ENCODE assay signal across 8 cellular contexts in the genomic region with DNA sequence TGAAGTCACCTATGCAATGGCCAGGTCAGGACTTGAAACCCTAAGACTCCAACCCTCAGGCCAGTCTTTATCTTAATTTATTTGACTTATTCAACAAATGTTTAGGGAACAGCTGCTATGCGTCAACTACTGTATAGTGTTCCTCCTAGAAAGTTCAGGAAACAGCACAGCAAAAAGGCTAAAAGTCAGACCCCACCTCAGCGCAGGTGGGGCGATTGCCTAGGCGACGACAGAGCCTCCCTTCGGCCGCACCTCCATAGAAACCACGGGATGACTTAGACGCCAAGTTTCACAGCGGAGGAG. TPM values are rescaled to one million over a fixed set of nuclear protein-coding genes. Genes with fewer than 3 reads are reported as not detected.
A peak's percentile ranks its signal among the peaks of the same experiment; 100 is the strongest.
DNase-seq lines count a peak whose midpoint lies in the region; ATAC-seq, FAIRE-seq and TF ChIP-seq lines count a peak whose summit lies in the region.

No MANE protein-coding gene starts in this region.

- H2AK5ac ChIP-seq in mesenchymal stem cell (ENCODE audit: low read length, severe bottlenecking) = no peak overlapping the region

- H3K18ac ChIP-seq in mesenchymal stem cell (ENCODE audit: low read depth in 1 of 2, low read length in 2 of 2) = peak overlapping the region; percentile 91 to 94

- no peaks in the 10 kb centered on the region for H3K9me3 ChIP-seq in A673 (ENCODE audit: low read depth, low read length, poor library complexity, severe bottlenecking)
- H3K9me3 ChIP-seq in astrocyte (ENCODE audit: insufficient read depth, low read depth, low read length) = no peaks in the 10 kb centered on the region
- H3K9me3 ChIP-seq in mesenchymal stem cell (ENCODE audit: control insufficient read depth, low read length) = no peaks in the 10 kb centered on the region

- H3K4me1 ChIP-seq in A673 (ENCODE audit: insufficient read depth, low read length, poor library complexity, severe bottlenecking) = no peaks in the 10 kb centered on the region
- H3K4me1 ChIP-seq in astrocyte (ENCODE audit: insufficient read depth, low read length) = peaks cover 10% of the 10 kb centered on the region
- peaks cover 7% of the 10 kb centered on the region for H3K4me1 ChIP-seq in mesenchymal stem cell (ENCODE audit: control insufficient read depth, insufficient read depth, low read depth, low read length)

- WGBS in mesenchymal stem cell = 0% methylated on average over 9 of the region's 10 CpGs

- H3K27ac ChIP-seq in A673 (ENCODE audit: low read depth, low read length, poor library complexity, severe bottlenecking) (peak overlapping the region; percentile 79), astrocyte (ENCODE audit: low read depth, low read length) (peak overlapping the region; percentile 96), mesenchymal stem cell (ENCODE audit: low read length, poor library complexity, severe bottlenecking) (no peak overlapping the region)

- CTCF ChIA-PET in A673 (lab: Charles Lee) = no interaction called here

- H2AFZ ChIP-seq in astrocyte (ENCODE audit: low read depth, low read length) (peak overlapping the region; percentile 95), mesenchymal stem cell (ENCODE audit: low read depth, low read length) (peak overlapping the region; percentile 90)

- H3K27ac Mint-ChIP-seq in HFFc6 (peak overlapping the region; percentile 100), astrocyte (ENCODE audit: unreplicated experiment) (peak overlapping the region; percentile 47)

- peak overlapping the region in 1 of 2 experiments; percentile 95 for H3K14ac ChIP-seq in mesenchymal stem cell (ENCODE audit: low read length in 2 of 2)

- BruUV-seq in A673 (replicated peaks; lab: Mats Ljungman, UMichigan) = TSS peak; percentile 83

- H3K27me3 ChIP-seq in A673 (replicated peaks; ENCODE audit: insufficient read depth, low read depth, low read length, poor library complexity) (no peaks in the 10 kb centered on the region), astrocyte (ENCODE audit: insufficient read depth, low read length) (no peaks in the 10 kb centered on the region), mesenchymal stem cell (ENCODE audit: control insufficient read depth in 1 of 2, insufficient read depth in 1 of 2, low read length in 2 of 2) (no peaks in the 10 kb centered on the region)

- H3K9me3 Mint-ChIP-seq in HFFc6 (peaks cover 7% of the 10 kb centered on the region), astrocyte (ENCODE audit: unreplicated experiment) (peaks cover 5% of the 10 kb centered on the region)

- H2BK120ac ChIP-seq in mesenchymal stem cell (ENCODE audit: low read depth, low read length) = no peak overlapping the region

- H3K9ac ChIP-seq in astrocyte (ENCODE audit: low read length) = peak overlapping the region; percentile 95
- H3K9ac ChIP-seq in mesenchymal stem cell (ENCODE audit: low read length) = peak overlapping the region; percentile 97

- ATAC-seq in GM21423 (IDR thresholded peaks at IDR 0.05; ENCODE audit: unreplicated experiment) = no peak

- H2BK15ac ChIP-seq in mesenchymal stem cell (ENCODE audit: low read depth, poor library complexity, severe bottlenecking) = no peak overlapping the region

- FAIRE-seq in astrocyte (lab: Jason Lieb, UNC) = no peak

- POLR2A ChIA-PET in A673 (lab: Charles Lee; ENCODE audit: low non-redundant PET) = no interaction called here

- H3K36me3 ChIP-seq in A673 (ENCODE audit: insufficient read depth, low read length, poor library complexity, severe bottlenecking) = no peaks in the 10 kb centered on the region
- H3K36me3 ChIP-seq in astrocyte (ENCODE audit: insufficient read depth, low read length) = peaks cover 2% of the 10 kb centered on the region
- peaks cover 11 to 16% of the 10 kb centered on the region in 2 experiments for H3K36me3 ChIP-seq in mesenchymal stem cell (ENCODE audit: control insufficient read depth in 1 of 2, insufficient read depth in 2 of 2, low read depth in 1 of 2, low read length in 2 of 2)

- peaks cover 39% of the 10 kb centered on the region for H3K79me1 ChIP-seq in mesenchymal stem cell (replicated peaks; ENCODE audit: low read length, poor library complexity, severe bottlenecking)

- H4K91ac ChIP-seq in mesenchymal stem cell (ENCODE audit: low read length) = no peak overlapping the region

- H3K4me2 ChIP-seq in astrocyte (ENCODE audit: low read length) (peak overlapping the region; percentile 84), mesenchymal stem cell (ENCODE audit: low read length, poor library complexity, severe bottlenecking) (peak overlapping the region; percentile 64)

- peak overlapping the region; percentile 99 for H3K4me3 Mint-ChIP-seq in HFFc6
- peak overlapping the region; percentile 100 for H3K4me3 Mint-ChIP-seq in astrocyte (ENCODE audit: unreplicated experiment)

- peak overlapping the region in 1 of 2 experiments; percentile 74 for H3K4ac ChIP-seq in mesenchymal stem cell (ENCODE audit: low read depth in 1 of 2, low read length in 2 of 2)

- peaks cover 6% of the 10 kb centered on the region; the same call in 1 of the 2 replicates for H3K27me3 Mint-ChIP-seq in HFFc6 (ENCODE audit: insufficient read depth)
- H3K27me3 Mint-ChIP-seq in astrocyte (ENCODE audit: low read depth, unreplicated experiment) = no peaks in the 10 kb centered on the region

- peak overlapping the region in 1 of 2 experiments; percentile 71 for H3K23ac ChIP-seq in mesenchymal stem cell (ENCODE audit: low read length in 2 of 2)

- no peak overlapping the region for H2BK5ac ChIP-seq in mesenchymal stem cell (ENCODE audit: low read depth, low read length, poor library complexity, severe bottlenecking)

- H4K20me1 ChIP-seq in astrocyte (ENCODE audit: insufficient read depth, low read length) = peaks cover 29% of the 10 kb centered on the region

- H3K4me1 Mint-ChIP-seq in HFFc6 (ENCODE audit: low read depth) (peaks cover 37% of the 10 kb centered on the region), astrocyte (ENCODE audit: low read depth, unreplicated experiment) (peaks cover 10% of the 10 kb centered on the region)

- DNase-seq in A673 (ENCODE audit: low spot score) = peak; percentile 9
- no peak for DNase-seq in HFFc6
- no peak for DNase-seq in astrocyte (ENCODE audit: low read depth)
- DNase-seq in mesenchymal stem cell = no peak
- no peak for DNase-seq in glomerular visceral epithelial cell (ENCODE audit: extremely low spot score)
- no peak for DNase-seq in AG08395 (ENCODE audit: low spot score)
- DNase-seq in H4 (ENCODE audit: low spot score) = no peak

- intact Hi-C loops in A673 (cut with micrococcal nuclease; ENCODE audit: unreplicated experiment) = no loop called here

- no peak for TF ChIP-seq CTCF in A673 (conservative IDR thresholded peaks at IDR 0.05; ENCODE audit: low read depth, low read length)
- TF ChIP-seq CTCF in HFFc6 (IDR thresholded peaks at IDR 0.05) = no peak
- no peak for TF ChIP-seq CTCF in astrocyte (IDR thresholded peaks at IDR 0.05; ENCODE audit: insufficient read depth, low read depth, low read length)

- H4K8ac ChIP-seq in mesenchymal stem cell (ENCODE audit: low read length) = peak overlapping the region; percentile 5

- no peak overlapping the region for H2BK12ac ChIP-seq in mesenchymal stem cell (ENCODE audit: low read length in 2 of 2)

- H3K4me3 ChIP-seq in A673 (ENCODE audit: low read depth, low read length, poor library complexity, severe bottlenecking) (peak overlapping the region; percentile 79), astrocyte (ENCODE audit: insufficient read depth, low read depth, low read length) (peak overlapping the region; percentile 95), mesenchymal stem cell (ENCODE audit: insufficient read depth in 1 of 2, low read depth in 1 of 2, low read length in 2 of 2) (peak overlapping the region; percentile 93 to 94)

- H3K79me2 ChIP-seq in astrocyte (ENCODE audit: insufficient read depth, low read length) = peaks cover 74% of the 10 kb centered on the region

- peaks cover 24% of the 10 kb centered on the region for H3K36me3 Mint-ChIP-seq in HFFc6 (ENCODE audit: low read depth)
- peaks cover 10% of the 10 kb centered on the region for H3K36me3 Mint-ChIP-seq in astrocyte (ENCODE audit: low read depth, unreplicated experiment)

RNA-seq across cellular contexts. Expression of a gene that starts 0.5 kb away (rescaled TPM):
- total RNA-seq in A673 (2021) (44.4 and 47.5 TPM in 2 replicates), astrocyte (32.6 and 33.0 TPM in 2 replicates)
- 10 to 100 TPM; 30.2 to 33.9 (median 32.7) TPM for total RNA-seq in HFFc6 (2021; fragmentation: NEBNext Ultra II Directional; extraction: Animal tissue kit (Norgen Biotek cat#: 25700))
- polyA plus RNA-seq in mesenchymal stem cell (2013, experiment 1 of 2) = 23.0 TPM
- 22.5 TPM for polyA plus RNA-seq in mesenchymal stem cell (2013, experiment 2 of 2)
- 32.5 and 35.6 TPM in 2 replicates for total RNA-seq in H4 (2014; rRNA removed; shearing (Covaris generic))

RNA-seq across cellular contexts. Expression of a gene that starts 1.1 kb away (rescaled TPM):
- 14.4 and 15.6 TPM in 2 replicates for total RNA-seq in A673 (2021)
- 1 to 10 TPM; 5.4 to 7.4 (median 6.6) TPM for total RNA-seq in HFFc6 (2021; fragmentation: NEBNext Ultra II Directional; extraction: Animal tissue kit (Norgen Biotek cat#: 25700))
- total RNA-seq in astrocyte = 9.7 and 10.2 TPM in 2 replicates
- polyA plus RNA-seq in mesenchymal stem cell (2013, experiment 1 of 2) = 3.6 TPM
- 4.2 TPM for polyA plus RNA-seq in mesenchymal stem cell (2013, experiment 2 of 2)
- total RNA-seq in H4 (2014; rRNA removed; shearing (Covaris generic)) = 15.8 and 17.4 TPM in 2 replicates
